ENCODE assay signal across 17 cellular contexts in the genomic region with DNA sequence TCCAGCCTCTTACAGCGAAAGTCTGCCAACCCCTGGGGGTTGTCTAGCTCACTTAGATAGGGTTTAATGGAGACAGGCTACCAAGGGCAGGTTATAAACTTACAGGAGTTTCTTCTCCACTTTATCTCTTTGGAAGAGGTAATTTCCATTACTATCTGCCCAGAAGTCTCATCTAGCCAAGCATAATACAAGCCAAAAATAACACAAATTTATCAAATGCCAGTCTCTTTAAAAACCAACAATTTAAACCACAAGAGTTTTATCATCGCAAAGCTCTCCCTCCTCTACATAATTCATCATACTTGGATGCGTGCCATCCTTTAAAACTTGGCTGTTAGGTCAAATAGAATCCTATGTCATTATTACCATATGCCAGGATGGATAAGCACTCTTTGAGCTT. TPM values are rescaled to one million over a fixed set of nuclear protein-coding genes. Genes with fewer than 3 reads are reported as not detected.
A peak's percentile ranks its signal among the peaks of the same experiment; 100 is the strongest.
DNase-seq lines count a peak whose midpoint lies in the region; FAIRE-seq and TF ChIP-seq lines count a peak whose summit lies in the region.
"Had no signal": no experiment of that assay in that cellular context is flagged by ENCODE, and none has a peak within 500 bp of the region (broad histone marks: within the 10 kb centered on the region; RNA-seq: fewer than 3 reads in every experiment).

No MANE protein-coding gene starts in this region.

- peak; percentile 6 for FAIRE-seq in H54 (lab: Jason Lieb, UNC)

- no peak for DNase-seq in H54 (ENCODE audit: insufficient read length, low spot score)
- DNase-seq in OCI-M1 (lab: John Stamatoyannopoulos, UW), result peak; percentile 34
- peak; percentile 53 for DNase-seq in choroid plexus epithelial cell (ENCODE audit: low read depth)
- DNase-seq in mesothelial cell of epicardium (ENCODE audit: low spot score in 2 of 2, unreplicated experiment in 2 of 2), result no peak
- DNase-seq in NCI-H146 treated with DMSO at 0.1 percent for 48 hours (lab: John Stamatoyannopoulos, UW; ENCODE audit: unreplicated experiment), result no peak
- DNase-seq in GM10266 (ENCODE audit: extremely low spot score), result no peak
- DNase-seq in activated CD4-positive, alpha-beta T cell treated with anti-CD3 and anti-CD28 coated beads for 48 hours, result no peak
- DNase-seq: Calu3; effector CD4-positive, alpha-beta T cell; NCI-H1694; NCI-H446; NK-92 treated with Interleukin-12 subunit alpha and Interleukin-12 subunit beta, amount 100 ng/mL, for 24 hours; stimulated activated CD4-positive, alpha-beta T cell treated with anti-CD3 and anti-CD28 coated beads, Interleukin-12 subunit alpha, Interleukin-12 subunit beta, amount 100 ng/mL, for 4 hours; T-cell had no signal

- H3K27me3 Mint-ChIP-seq in mesothelial cell of epicardium (ENCODE audit: low read depth), result no peaks in the 10 kb centered on the region
- H3K27me3 Mint-ChIP-seq: central memory CD8-positive, alpha-beta T cell; T-cell had no signal

- TF ChIP-seq CTCF in choroid plexus epithelial cell (conservative IDR thresholded peaks at IDR 0.05; ENCODE audit: low read depth, low read length) (no peak), mesothelial cell of epicardium (IDR thresholded peaks at IDR 0.05; ENCODE audit: unreplicated experiment) (no peak), GM10266 (IDR thresholded peaks at IDR 0.05; ENCODE audit: control insufficient read depth, insufficient read depth, low read depth, missing control alignments) (no peak)

- no peaks in the 10 kb centered on the region for H3K9me3 Mint-ChIP-seq in mesothelial cell of epicardium
- H3K9me3 Mint-ChIP-seq: activated T-helper 1 cell treated with anti-CD3 and anti-CD28 coated beads, Interleukin-12 subunit alpha, Interleukin-12 subunit beta, Interleukin-2, Interleukin-4 antibody, amounts not matched to agents 30 ng/mL and 10 ng/mL and 1 ng/mL, durations not matched to agents 14 hours and 24 hours and 36 hours; central memory CD8-positive, alpha-beta T cell; neural progenitor cell; T-cell had no signal

- peak overlapping the region; percentile 30 for H3K27ac Mint-ChIP-seq in mesothelial cell of epicardium
- H3K27ac Mint-ChIP-seq: activated T-helper 1 cell treated with anti-CD3 and anti-CD28 coated beads, Interleukin-12 subunit alpha, Interleukin-12 subunit beta, Interleukin-2, Interleukin-4 antibody, amounts not matched to agents 30 ng/mL and 10 ng/mL and 1 ng/mL, durations not matched to agents 14 hours and 24 hours and 36 hours; neural progenitor cell; T-cell had no signal

- H3K36me3 Mint-ChIP-seq in mesothelial cell of epicardium, result peaks cover 48% of the 10 kb centered on the region

- peaks cover 13% of the 10 kb centered on the region for H3K4me1 Mint-ChIP-seq in mesothelial cell of epicardium
- H3K4me1 Mint-ChIP-seq: central memory CD8-positive, alpha-beta T cell; neural progenitor cell had no signal

- no peak overlapping the region for H3K4me3 Mint-ChIP-seq in mesothelial cell of epicardium
- H3K4me3 Mint-ChIP-seq: activated T-helper 1 cell treated with anti-CD3 and anti-CD28 coated beads, Interleukin-12 subunit alpha, Interleukin-12 subunit beta, Interleukin-2, Interleukin-4 antibody, amounts not matched to agents 30 ng/mL and 10 ng/mL and 1 ng/mL, durations not matched to agents 14 hours and 24 hours and 36 hours; central memory CD8-positive, alpha-beta T cell; neural progenitor cell; T-cell had no signal

- TF ChIP-seq POLR2A in H54 (IDR thresholded peaks at IDR 0.05; ENCODE audit: low read depth, low read length), result no peak

- H3K4me3 ChIP-seq in choroid plexus epithelial cell (ENCODE audit: low read depth, low read length), result no peak overlapping the region
- H3K4me3 ChIP-seq: neural progenitor cell had no signal

RNA-seq across cellular contexts. Expression of a gene that starts 6.2 kb away (rescaled TPM):
- 64.3 to 66.8 TPM (median 66.7 TPM) in 3 replicates for total RNA-seq in mesothelial cell of epicardium

RNA-seq across cellular contexts. Expression of a gene that starts 33.6 kb away (rescaled TPM):
- 8.5 to 9.4 TPM (median 8.5 TPM) in 3 replicates for total RNA-seq in mesothelial cell of epicardium
- total RNA-seq: Calu3, T-cell had no signal

RNA-seq across cellular contexts. Expression of a gene that starts 54.2 kb away (rescaled TPM):
- total RNA-seq in mesothelial cell of epicardium, result 84.4 to 86.6 TPM (median 85.3 TPM) in 3 replicates
- total RNA-seq: activated T-helper 1 cell treated with anti-CD3 and anti-CD28 coated beads, Interleukin-12 subunit alpha, Interleukin-12 subunit beta, Interleukin-2, Interleukin-4 antibody, amounts not matched to agents 30 ng/mL and 10 ng/mL and 1 ng/mL, durations not matched to agents 14 hours and 24 hours and 36 hours had no signal

Comparison
In these comparisons a context has a peak if more than half of its experiments do, and no peak if none do; other contexts are left out.
1. DNase-seq: peak in OCI-M1 (single experiment) and choroid plexus epithelial cell (single experiment); none in H54 (single experiment), mesothelial cell of epicardium (0 of 2), NCI-H146 treated with DMSO at 0.1 percent for 48 hours (single experiment), GM10266 (single experiment) and activated CD4-positive, alpha-beta T cell treated with anti-CD3 and anti-CD28 coated beads for 48 hours (single experiment).